ENCODE assay signal across 21 cellular contexts in the genomic region with DNA sequence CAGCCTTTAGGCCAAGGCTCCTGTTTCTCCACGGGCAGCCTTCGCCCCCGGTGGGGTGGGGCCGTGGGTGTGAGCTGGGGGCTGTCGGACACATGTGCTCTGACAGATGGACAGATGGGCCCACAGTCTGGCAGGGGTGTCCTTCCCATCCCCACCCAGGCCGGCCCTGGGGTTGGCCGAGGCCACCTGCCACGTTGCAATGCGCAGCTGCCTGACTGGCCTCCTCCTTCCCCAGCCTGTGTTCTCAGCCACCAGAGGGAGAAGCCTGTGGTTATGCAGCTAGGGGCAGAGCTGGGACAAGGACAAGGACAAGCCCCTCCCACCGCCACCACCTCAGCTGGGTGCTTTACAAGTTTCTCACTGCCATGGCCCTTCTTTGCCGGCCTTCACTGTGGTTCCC. TPM values are rescaled to one million over a fixed set of nuclear protein-coding genes. Genes with fewer than 3 reads are reported as not detected.
DNase-seq lines count a peak whose midpoint lies in the region; ATAC-seq, FAIRE-seq and TF ChIP-seq lines count a peak whose summit lies in the region.
"Had no signal": no experiment of that assay in that cellular context is flagged by ENCODE, and none has a peak within 500 bp of the region (broad histone marks: within the 10 kb centered on the region; RNA-seq: fewer than 3 reads in every experiment).

No MANE protein-coding gene starts in this region.

- H3K79me1 ChIP-seq in H1 (ENCODE audit: low read depth, low read length) = peaks cover 14% of the 10 kb centered on the region

- CTCF ChIA-PET in H1 (lab: Charles Lee; ENCODE audit: partially characterized antibody) = interaction anchor here (0.8 to 3.6 kb wide), 19 partner anchors 9 to 198 kb away, joined by 3 to 21 read pairs (median 4); a partner anchor contains a TSS
- CTCF ChIA-PET in CD4-positive, alpha-beta T cell (lab: Charles Lee) = no interaction called here

- no peaks in the 10 kb centered on the region for H3K36me3 Mint-ChIP-seq in CD4-positive, alpha-beta T cell (ENCODE audit: low read depth)
- H3K36me3 Mint-ChIP-seq: activated naive CD4-positive, alpha-beta T cell treated with anti-CD3 and anti-CD28 coated beads, Interleukin-2, amount 50 U/mL, for 72 hours had no signal

- TF ChIP-seq CTCF in H1 (IDR thresholded peaks at IDR 0.05; ENCODE audit: control extremely low read depth in 1 of 3, insufficient read depth in 1 of 3, low read depth in 1 of 3, low read length in 3 of 3) = peak in 2 of 3 experiments; percentile 17 to 34; a peak in 2 of 4 replicates
- peak; percentile 45 for TF ChIP-seq CTCF in psoas muscle (IDR thresholded peaks at IDR 0.05)
- no peak for TF ChIP-seq CTCF in CD4-positive, alpha-beta T cell (IDR thresholded peaks at IDR 0.05)
- no peak for TF ChIP-seq CTCF in D721Med (IDR thresholded peaks at IDR 0.05; ENCODE audit: insufficient read depth, missing control alignments)

- no peak overlapping the region for H3K4me3 Mint-ChIP-seq in CD4-positive, alpha-beta T cell
- H3K4me3 Mint-ChIP-seq: mesothelial cell of epicardium, neural crest cell had no signal

- peak overlapping the region; percentile 8; the same call in 1 of the 2 replicates for H4K8ac ChIP-seq in H1 (ENCODE audit: extremely low read depth, insufficient read depth, low read length)

- H3K4me1 ChIP-seq in H1 (replicated peaks in 1 of 4; ENCODE audit: control insufficient read depth in 3 of 4, insufficient read depth in 4 of 4, low read length in 3 of 4) = peaks cover 0 to 22% (median 17%) of the 10 kb centered on the region in 4 experiments; a peak in 6 of 7 replicates
- H3K4me1 ChIP-seq in psoas muscle = peaks cover 60% of the 10 kb centered on the region
- H3K4me1 ChIP-seq: uterus had no signal

- WGBS in H1 (ENCODE audit: extremely low coverage in 1 of 2, insufficient coverage in 1 of 2, insufficient read length in 1 of 2, insufficient replicate concordance in 2 of 2, low coverage in 1 of 2, low lambda C conversion rate in 2 of 2, missing lambda C conversion rate in 1 of 2), 2 experiments = 92% methylated on average over 10 of the region's 11 CpGs; no CpG with 5 or more reads in 1 of the 2 experiments
- WGBS in psoas muscle, 3 donors = 25 to 47% (median 29%) methylated on average over 10 to 11 of the region's 11 CpGs

- H2AK5ac ChIP-seq in H1 (ENCODE audit: low read depth, low read length) = no peak overlapping the region

- DNase-seq in DMS 273 (lab: John Stamatoyannopoulos, UW; ENCODE audit: unreplicated experiment) = peak; percentile 59
- peak; percentile 20 for DNase-seq in NAMALWA (ENCODE audit: low spot score)
- DNase-seq in H1 (ENCODE audit: low read depth in 1 of 2, low spot score in 2 of 2) = no peak
- peak; percentile 42 to 60 for DNase-seq in psoas muscle
- no peak for DNase-seq in CD4-positive, alpha-beta T cell
- DNase-seq in D721Med (ENCODE audit: insufficient read length, low spot score) = no peak
- DNase-seq in activated gamma-delta T cell treated with Interleukin-2 at 50 U/mL for 16 hours = no peak
- DNase-seq in stimulated activated CD4-positive, alpha-beta T cell treated with anti-CD3 and anti-CD28 coated beads, Interleukin-4, amount 100 ng/mL, for 1 hour = no peak
- DNase-seq: ACHN; activated CD4-positive, alpha-beta T cell treated with anti-CD3 and anti-CD28 coated beads for 1 hour; activated T-cell treated with anti-CD3 and anti-CD28 coated beads, Interleukin-2, amount 50 U/mL, for 48 hours; GDM1; left colon; NCI-H187 treated with DMSO at 0.1 percent for 48 hours; NCI-H510A; uterus had no signal

- H4K20me1 ChIP-seq in H1 (replicated peaks in 1 of 2; ENCODE audit: control insufficient read depth in 1 of 2, insufficient read depth in 2 of 2, low read length in 2 of 2) = peaks cover 4 to 18% of the 10 kb centered on the region in 2 experiments

- peaks cover 0 to 4% (median 2%) of the 10 kb centered on the region in 4 experiments; a peak in 3 of 8 replicates for H3K36me3 ChIP-seq in H1 (ENCODE audit: control insufficient read depth in 2 of 4, insufficient read depth in 4 of 4, low read length in 3 of 4)
- peaks cover 0 to 13% of the 10 kb centered on the region in 2 donors for H3K36me3 ChIP-seq in psoas muscle (ENCODE audit: insufficient read depth in 1 of 2, low read depth in 1 of 2)
- H3K36me3 ChIP-seq: uterus had no signal

- H3K9ac ChIP-seq in H1 (replicated peaks in 1 of 4; ENCODE audit: extremely low read depth in 1 of 4, low read depth in 3 of 4, low read length in 3 of 4) = no peak overlapping the region
- H3K9ac ChIP-seq: KMS-11 had no signal

- H3K27ac ChIP-seq in H1 (ENCODE audit: low read depth, low read length) (no peak overlapping the region), psoas muscle (peak overlapping the region; percentile 90)
- no peak overlapping the region for H3K27ac ChIP-seq in CD4-positive, alpha-beta T cell (ENCODE audit: low read depth, low read length)
- H3K27ac ChIP-seq: C4-2B, KMS-11, uterus had no signal

- H3K27me3 ChIP-seq in H1 (replicated peaks in 1 of 4; ENCODE audit: control insufficient read depth in 3 of 4, extremely low read depth in 1 of 4, insufficient read depth in 3 of 4, low read length in 3 of 4) (no peaks in the 10 kb centered on the region), psoas muscle (ENCODE audit: insufficient read depth in 3 of 3, low read length in 2 of 3) (no peaks in the 10 kb centered on the region)
- no peaks in the 10 kb centered on the region for H3K27me3 ChIP-seq in CD4-positive, alpha-beta T cell (ENCODE audit: control insufficient read depth, insufficient read depth, low read length)
- H3K27me3 ChIP-seq: uterus had no signal

- H4K5ac ChIP-seq in H1 (ENCODE audit: insufficient read length, low read depth, low read length) = no peak overlapping the region

- H3K4me1 Mint-ChIP-seq in CD4-positive, alpha-beta T cell (ENCODE audit: low read depth) = no peaks in the 10 kb centered on the region
- H3K4me1 Mint-ChIP-seq: mesothelial cell of epicardium, neural crest cell had no signal

- H3K23me2 ChIP-seq in H1 (ENCODE audit: low read depth, low read length) = no peaks in the 10 kb centered on the region

- no peaks in the 10 kb centered on the region for H3K27me3 Mint-ChIP-seq in CD4-positive, alpha-beta T cell

- FAIRE-seq in H1 (lab: Jason Lieb, UNC) = no peak
- FAIRE-seq in D721Med (lab: Jason Lieb, UNC) = no peak

- TF ChIP-seq EP300 in H1 (IDR thresholded peaks at IDR 0.05; ENCODE audit: borderline replicate concordance in 1 of 2, low read depth in 2 of 2, low read length in 2 of 2) = no peak

- H3K4ac ChIP-seq in H1 (replicated peaks; ENCODE audit: insufficient read length, low read depth, low read length) = no peak overlapping the region

- intact Hi-C loops in psoas muscle (cut with DNase I) = loop anchor here in 1 of 2 donors (2.0 kb wide), 1 partner anchor 29 kb away; no protein-coding TSS in a partner anchor
- intact Hi-C loops in CD4-positive, alpha-beta T cell (cut with DNase I, micrococcal nuclease) = no loop called here

- H3K4me3 ChIP-seq in H1 (ENCODE audit: extremely low read depth in 1 of 4, insufficient read depth in 2 of 4, low read depth in 3 of 4, low read length in 4 of 4) (no peak overlapping the region), psoas muscle (no peak overlapping the region)
- H3K4me3 ChIP-seq: uterus had no signal

- no peak overlapping the region for H3K4me2 ChIP-seq in H1 (ENCODE audit: insufficient read depth in 1 of 2, low read depth in 2 of 2, low read length in 2 of 2)
- H3K4me2 ChIP-seq: KMS-11 had no signal

- H3K23ac ChIP-seq in H1 (ENCODE audit: insufficient read length) = no peak overlapping the region

- H2BK12ac ChIP-seq in H1 (ENCODE audit: low read depth, low read length) = no peak overlapping the region

- no peak overlapping the region for H2BK20ac ChIP-seq in H1 (ENCODE audit: low read length)

- peak; percentile 24 to 57 (median 43) for ATAC-seq in psoas muscle
- ATAC-seq in CD4-positive, alpha-beta T cell (ENCODE audit: poor library complexity) = no peak
- ATAC-seq: activated naive CD4-positive, alpha-beta T cell treated with anti-CD3 and anti-CD28 coated beads, Interleukin-2, amount 50 U/mL, for 72 hours; left colon had no signal

- no peak overlapping the region for H3K18ac ChIP-seq in H1 (ENCODE audit: extremely low read depth, low read length)

- TF ChIP-seq POLR2A in H1 (IDR thresholded peaks at IDR 0.05; ENCODE audit: control extremely low read depth in 1 of 2, low read depth in 2 of 2, low read length in 2 of 2) = no peak

- no peak overlapping the region for H2BK15ac ChIP-seq in H1 (ENCODE audit: low read length)

- no peak overlapping the region for H3K27ac Mint-ChIP-seq in CD4-positive, alpha-beta T cell
- H3K27ac Mint-ChIP-seq: activated naive CD4-positive, alpha-beta T cell treated with anti-CD3 and anti-CD28 coated beads, Interleukin-2, amount 50 U/mL, for 72 hours; mesothelial cell of epicardium had no signal

- no peaks in the 10 kb centered on the region for H3K9me3 Mint-ChIP-seq in CD4-positive, alpha-beta T cell
- H3K9me3 Mint-ChIP-seq: activated naive CD4-positive, alpha-beta T cell treated with anti-CD3 and anti-CD28 coated beads, Interleukin-2, amount 50 U/mL, for 72 hours; mesothelial cell of epicardium; neural crest cell had no signal

- no peak overlapping the region for H3K56ac ChIP-seq in H1 (replicated peaks; ENCODE audit: insufficient read length, low read depth, low read length)

- POLR2A ChIA-PET in H1 (lab: Charles Lee; ENCODE audit: partially characterized antibody) = interaction anchor here (0.7 to 2.7 kb wide), 9 partner anchors 8 to 44 kb away, joined by 3 to 9 read pairs (median 4); a partner anchor contains a TSS
- POLR2A ChIA-PET in CD4-positive, alpha-beta T cell (lab: Charles Lee) = no interaction called here

- no peak overlapping the region for H4K91ac ChIP-seq in H1 (replicated peaks; ENCODE audit: insufficient read length, low read length)

- H2BK120ac ChIP-seq in H1 (replicated peaks; ENCODE audit: low read depth, low read length) = no peak overlapping the region

- peak overlapping the region; percentile 69; the same call in 1 of the 2 replicates for H2BK5ac ChIP-seq in H1 (ENCODE audit: low read depth, low read length)

- H3K9me3 ChIP-seq in H1 (ENCODE audit: insufficient read depth in 2 of 2, low read depth in 1 of 2, low read length in 1 of 2) = no peaks in the 10 kb centered on the region
- H3K9me3 ChIP-seq in psoas muscle = no peaks in the 10 kb centered on the region
- no peaks in the 10 kb centered on the region for H3K9me3 ChIP-seq in CD4-positive, alpha-beta T cell (ENCODE audit: control insufficient read depth, low read length)
- H3K9me3 ChIP-seq: uterus had no signal

- no peak overlapping the region for H2AFZ ChIP-seq in H1 (ENCODE audit: low read length)

- no peak overlapping the region for H3K14ac ChIP-seq in H1 (ENCODE audit: insufficient read length)

- H3K79me2 ChIP-seq in H1 (ENCODE audit: control insufficient read depth in 1 of 2, insufficient read depth in 2 of 2, low read length in 2 of 2) = peaks cover 0 to 41% of the 10 kb centered on the region in 2 experiments; a peak in 2 of 4 replicates

- TF ChIP-seq RAD21 in H1 (IDR thresholded peaks at IDR 0.05 in 1 of 2, conservative IDR thresholded peaks at IDR 0.05 in 1 of 2; ENCODE audit: low read depth in 2 of 2, low read length in 2 of 2) = peak in 1 of 2 experiments; percentile 10; a peak in 1 of 4 replicates

RNA-seq across cellular contexts. Expression of a gene that starts 44.4 kb away (rescaled TPM):
- total RNA-seq in H1 (2021; fragmentation: NEBNext Ultra II Directional; extraction: Animal tissue kit (Norgen Biotek cat#: 25700)) = 116 TPM in 2 replicates
- polyA plus RNA-seq in H1 (2011; rRNA removed) (56.7 and 90.1 TPM in 2 replicates), psoas muscle (10 to 100 TPM; 71.2 to 88.7 (median 81.4) TPM)
- polyA plus RNA-seq in H1 (2011; cell fraction: cytosol; rRNA removed) = 73.5 TPM
- 80.7 TPM for polyA plus RNA-seq in H1 (2011; cell fraction: nucleus; rRNA removed)
- 61.3 to 87.1 TPM (median 74.6 TPM) in 4 replicates for polyA plus RNA-seq in H1 (2012, experiment 1 of 2)
- 80.7 TPM for polyA plus RNA-seq in H1 (2012, experiment 2 of 2)
- polyA plus RNA-seq in H1 (2013, experiment 1 of 2) = 69.8 TPM
- polyA plus RNA-seq in H1 (2013, experiment 2 of 2) = 72.8 TPM
- polyA minus RNA-seq in H1 (2011; rRNA and poly(A)+ RNA removed) = 53.3 and 61.0 TPM in 2 replicates
- 73.5 TPM for polyA minus RNA-seq in H1 (2011; cell fraction: cytosol; rRNA and poly(A)+ RNA removed)
- 47.6 TPM for polyA minus RNA-seq in H1 (2011; cell fraction: nucleus; rRNA and poly(A)+ RNA removed)
- 100 to 1,000 TPM in 3 of 4 donors, 10 to 100 TPM in 1; 96.2 to 236 (median 171) TPM for total RNA-seq in psoas muscle
- not detected for total RNA-seq in CD4-positive, alpha-beta T cell

Comparison
In these comparisons a context has a peak if more than half of its experiments do, and no peak if none do; other contexts are left out.
1. DNase-seq: peak in DMS 273 (single experiment), NAMALWA (single experiment) and psoas muscle (2 of 2); none in H1 (0 of 2), CD4-positive, alpha-beta T cell (0 of 10), D721Med (single experiment), activated gamma-delta T cell treated with Interleukin-2 at 50 U/mL for 16 hours (single experiment) and stimulated activated CD4-positive, alpha-beta T cell treated with anti-CD3 and anti-CD28 coated beads, Interleukin-4, amount 100 ng/mL, for 1 hour (single experiment).
2. CTCF ChIP-seq: peak in H1 (2 of 3) and psoas muscle (single experiment); none in CD4-positive, alpha-beta T cell (single experiment) and D721Med (single experiment).
3. RNA of a gene that starts 44.4 kb away (total RNA-seq): 96.2 to 236 TPM in psoas muscle and 116 TPM in H1; not detected in CD4-positive, alpha-beta T cell; every median in the first group is over 10 times any median in the second.